8 cellular contexts compared by ENCODE assay signal in genomic region chr10:122113161-122113944, GRCh38.
DNase-seq lines count a peak whose midpoint lies in the region; ATAC-seq and TF ChIP-seq lines count a peak whose summit lies in the region.

No MANE protein-coding gene starts in this region.

- H3K27ac ChIP-seq in BLaER1 (no peak overlapping the region), Panc1 (ENCODE audit: low read length) (peak overlapping the region; percentile 90), lung (ENCODE audit: low read depth in 1 of 2, low read length in 1 of 2) (peak overlapping the region; percentile 97 to 100), upper lobe of right lung (peak overlapping the region; percentile 99)
- H3K27ac ChIP-seq in CD8-positive, alpha-beta memory T cell (ENCODE audit: low read depth, low read length): no peak overlapping the region

- H3K9me3 ChIP-seq in BLaER1 (peaks cover 13% of the 10 kb centered on the region; the same call in 1 of the 2 replicates), Panc1 (ENCODE audit: control insufficient read depth, insufficient read depth, low read depth, low read length) (peaks cover 3% of the 10 kb centered on the region; the same call in 1 of the 2 replicates), endocrine pancreas (ENCODE audit: control insufficient read depth, low read length) (no peaks in the 10 kb centered on the region), lung (ENCODE audit: control insufficient read depth in 2 of 2, insufficient read depth in 1 of 2, low read length in 1 of 2) (peaks cover 0 to 3% of the 10 kb centered on the region in 2 donors), upper lobe of right lung (no peaks in the 10 kb centered on the region)
- no peaks in the 10 kb centered on the region for H3K9me3 ChIP-seq in CD8-positive, alpha-beta memory T cell (ENCODE audit: low read length)

- H3K27ac Mint-ChIP-seq in CD8-positive, alpha-beta memory T cell: no peak overlapping the region

- H3K27me3 ChIP-seq in BLaER1 (peaks cover 52% of the 10 kb centered on the region), Panc1 (ENCODE audit: control insufficient read depth, insufficient read depth, low read length) (no peaks in the 10 kb centered on the region), endocrine pancreas (ENCODE audit: control insufficient read depth, insufficient read depth, low read length) (no peaks in the 10 kb centered on the region), lung (ENCODE audit: control insufficient read depth, insufficient read depth) (no peaks in the 10 kb centered on the region), upper lobe of right lung (no peaks in the 10 kb centered on the region)
- no peaks in the 10 kb centered on the region for H3K27me3 ChIP-seq in CD8-positive, alpha-beta memory T cell (ENCODE audit: insufficient read depth, low read length, poor library complexity, severe bottlenecking)

- peaks cover 0 to 8% (median 4%) of the 10 kb centered on the region in 3 donors for H3K4me1 Mint-ChIP-seq in CD8-positive, alpha-beta memory T cell

- H3K27me3 Mint-ChIP-seq in CD8-positive, alpha-beta memory T cell: peaks cover 35 to 58% of the 10 kb centered on the region in 2 donors

- peak overlapping the region; percentile 88 for H3K4me2 ChIP-seq in BLaER1

- H3K36me3 ChIP-seq in BLaER1: no peaks in the 10 kb centered on the region
- no peaks in the 10 kb centered on the region for H3K36me3 ChIP-seq in Panc1 (ENCODE audit: control insufficient read depth, insufficient read depth, low read length)
- H3K36me3 ChIP-seq in endocrine pancreas (ENCODE audit: control insufficient read depth, insufficient read depth, low read length): no peaks in the 10 kb centered on the region
- H3K36me3 ChIP-seq in lung (ENCODE audit: control insufficient read depth in 2 of 2, insufficient read depth in 2 of 2, low read length in 2 of 2): no peaks in the 10 kb centered on the region
- H3K36me3 ChIP-seq in upper lobe of right lung: no peaks in the 10 kb centered on the region
- H3K36me3 ChIP-seq in CD8-positive, alpha-beta memory T cell (ENCODE audit: insufficient read depth, low read length): no peaks in the 10 kb centered on the region

- CTCF ChIA-PET in Panc1 (lab: Charles Lee): interaction anchor here (0.6 to 1.6 kb wide), 10 partner anchors 12 to 142 kb away, joined by 3 to 8 read pairs (median 4); no protein-coding TSS in a partner anchor
- CTCF ChIA-PET in CD8-positive, alpha-beta memory T cell (lab: Charles Lee): no interaction called here

- peak overlapping the region in 1 of 7 donors; percentile 17 for H3K4me3 Mint-ChIP-seq in CD8-positive, alpha-beta memory T cell

- in situ Hi-C loops in Panc1 (cut with HindIII; ENCODE audit: low pct_unique_long_range_greater_than_20kb, low sequenced_read_pairs): no loop called here

- peaks cover 0 to 5% (median 0%) of the 10 kb centered on the region in 3 donors for H3K36me3 Mint-ChIP-seq in CD8-positive, alpha-beta memory T cell

- BruUV-seq in Panc1 (replicated peaks; lab: Mats Ljungman, UMichigan): no TSS peak

- intact Hi-C loops in Panc1 (cut with micrococcal nuclease; ENCODE audit: unreplicated experiment) (loop anchor here (5.0 to 10.0 kb wide), 4 partner anchors 61 to 186 kb away; partner anchors contain the start of genes ATE1 and NSMCE4A), upper lobe of right lung (cut with DNase I) (loop anchor here (10.0 kb wide), 1 partner anchor 59 kb away; no protein-coding TSS in a partner anchor)

- peak; percentile 60; the same call in 1 of the 2 replicates for TF ChIP-seq CTCF in Panc1 (IDR thresholded peaks at IDR 0.05)
- TF ChIP-seq CTCF in lung (IDR thresholded peaks at IDR 0.05; ENCODE audit: control extremely low read depth, extremely low read depth): no peak
- TF ChIP-seq CTCF in upper lobe of right lung (IDR thresholded peaks at IDR 0.05): peak; percentile 36

- POLR2A ChIA-PET in Panc1 (lab: Charles Lee): interaction anchor here (0.6 to 1.1 kb wide), 2 partner anchors 59 to 177 kb away, joined by 3 to 4 read pairs; no protein-coding TSS in a partner anchor
- POLR2A ChIA-PET in CD8-positive, alpha-beta memory T cell (lab: Charles Lee): no interaction called here

- peak; percentile 52 for ATAC-seq in GM21390 (IDR thresholded peaks at IDR 0.05; ENCODE audit: unreplicated experiment)
- peak; percentile 76 for ATAC-seq in Panc1
- ATAC-seq in lung (ENCODE audit: insufficient read depth, low FRiP score): peak; percentile 54
- ATAC-seq in upper lobe of right lung: peak; percentile 69
- ATAC-seq in GM18502 (IDR thresholded peaks at IDR 0.05; ENCODE audit: poor library complexity, unreplicated experiment): no peak

- WGBS in lung, 2 donors: 1 to 2% methylated on average over 74 to 77 of the region's 77 CpGs

- H4K20me1 ChIP-seq in BLaER1: no peaks in the 10 kb centered on the region

- H3K4me1 ChIP-seq in BLaER1 (peaks cover 9% of the 10 kb centered on the region; the same call in 1 of the 2 replicates), Panc1 (ENCODE audit: control insufficient read depth, insufficient read depth, low read length) (peaks cover 40% of the 10 kb centered on the region), endocrine pancreas (ENCODE audit: control insufficient read depth, insufficient read depth, low read length) (peaks cover 6% of the 10 kb centered on the region), lung (ENCODE audit: control insufficient read depth in 2 of 2, insufficient read depth in 2 of 2, low read length in 2 of 2) (peaks cover 8 to 13% of the 10 kb centered on the region in 2 donors), upper lobe of right lung (peaks cover 26% of the 10 kb centered on the region)
- H3K4me1 ChIP-seq in CD8-positive, alpha-beta memory T cell (ENCODE audit: insufficient read depth, low read length): no peaks in the 10 kb centered on the region

- H3K9me3 Mint-ChIP-seq in CD8-positive, alpha-beta memory T cell: no peaks in the 10 kb centered on the region

- peak overlapping the region; percentile 41 for H3K9ac ChIP-seq in BLaER1
- H3K9ac ChIP-seq in endocrine pancreas (ENCODE audit: control insufficient read depth, insufficient read depth, low read length): peak overlapping the region; percentile 74

- DNase-seq in Panc1 (ENCODE audit: low read depth, low spot score) (no peak), lung (ENCODE audit: low spot score) (peak; percentile 75), upper lobe of right lung (peak; percentile 89)
- DNase-seq in CD8-positive, alpha-beta memory T cell: no peak

- H3K4me3 ChIP-seq in BLaER1 (peak overlapping the region; percentile 71), Panc1 (ENCODE audit: low read depth in 2 of 2, low read length in 2 of 2) (peak overlapping the region; percentile 67 to 97), endocrine pancreas (ENCODE audit: control insufficient read depth, insufficient read depth, low read length) (peak overlapping the region; percentile 25), lung (peak overlapping the region; percentile 75), upper lobe of right lung (peak overlapping the region; percentile 63)
- no peak overlapping the region for H3K4me3 ChIP-seq in CD8-positive, alpha-beta memory T cell (ENCODE audit: low read length)

Comparison
In these comparisons a context has a peak if more than half of its experiments do, and no peak if none do; other contexts are left out.
1. H3K27ac ChIP-seq: peak in Panc1 (single experiment), lung (2 of 2) and upper lobe of right lung (single experiment); none in BLaER1 (single experiment) and CD8-positive, alpha-beta memory T cell (single experiment).
2. DNase-seq: peak in lung (single experiment) and upper lobe of right lung (single experiment); none in Panc1 (single experiment) and CD8-positive, alpha-beta memory T cell (0 of 5).